In genomic region chr3:16547555-16547954, GRCh38 we compare ENCODE assay signal across 1 cellular context.
TF ChIP-seq lines count a peak whose summit lies in the region.

No MANE protein-coding gene starts in this region.

TF ChIP-seq in GM12878, 131 proteins besides CTCF, POLR2A, EP300 and RAD21:
- TF ChIP-seq MTA2 (IDR thresholded peaks at IDR 0.05; ENCODE audit: low read depth) (0 out of 2 replicates have a peak, but pooled peaks have one; percentile 23), SUZ12 (IDR thresholded peaks at IDR 0.05; ENCODE audit: unreplicated experiment) (no peak), PML (IDR thresholded peaks at IDR 0.05; ENCODE audit: low read length) (no peak), ZBTB40 (IDR thresholded peaks at IDR 0.05; ENCODE audit: borderline replicate concordance) (no peak), GABPA (IDR thresholded peaks at IDR 0.05; ENCODE audit: low read depth) (no peak), NR2F1 (conservative IDR thresholded peaks at IDR 0.05) (peak; percentile 85), CBX5 (IDR thresholded peaks at IDR 0.05; ENCODE audit: low read depth) (no peak), ZNF687 (IDR thresholded peaks at IDR 0.05) (0 out of 2 replicates have a peak, but pooled peaks have one; percentile 15), RUNX3 (IDR thresholded peaks at IDR 0.05; ENCODE audit: low read length) (0 out of 2 replicates have a peak, but pooled peaks have one; percentile 9), FOXK2 (IDR thresholded peaks at IDR 0.05) (no peak), MEF2B (IDR thresholded peaks at IDR 0.05; ENCODE audit: partially characterized antibody, poor library complexity, severe bottlenecking) (peak; percentile 15), DPF2 (IDR thresholded peaks at IDR 0.05) (0 out of 2 replicates have a peak, but pooled peaks have one; percentile 19), BHLHE40 (IDR thresholded peaks at IDR 0.05; ENCODE audit: borderline replicate concordance in 1 of 2, low read depth in 2 of 2, low read length in 1 of 2) (peak in 1 of 2 experiments; percentile 14; a peak in 1 of 4 replicates)
TF ChIP-seq in GM12878: peak in this region for 7.
